27 cellular contexts compared by ENCODE assay signal in the genomic region with DNA sequence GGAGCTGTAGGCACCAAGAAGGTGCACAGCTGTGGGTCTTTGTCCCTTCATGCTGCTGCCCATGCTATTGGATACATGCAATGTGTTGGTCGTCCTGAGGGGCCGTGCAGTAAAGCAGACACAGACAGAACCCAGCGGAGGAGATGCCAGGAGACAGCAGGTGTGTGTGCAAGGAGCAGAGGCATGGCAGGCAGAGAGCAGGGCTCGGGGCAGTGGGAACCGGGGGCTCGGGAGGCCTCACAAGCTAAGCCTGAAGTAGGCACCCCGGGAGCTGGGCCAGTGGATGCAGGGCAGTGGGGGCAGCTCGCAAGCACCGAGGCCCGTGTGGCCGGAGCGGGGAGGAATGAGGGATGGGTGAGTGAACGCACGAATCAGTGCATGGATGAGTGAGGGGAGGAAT. TPM values are rescaled to one million over a fixed set of nuclear protein-coding genes. Genes with fewer than 3 reads are reported as not detected.
"Had no signal": no experiment of that assay in that cellular context is flagged by ENCODE, and none has a peak within 500 bp of the region (broad histone marks: within the 10 kb centered on the region; RNA-seq: fewer than 3 reads in every experiment).

No MANE protein-coding gene starts in this region.

- H3K27ac Mint-ChIP-seq: activated B cell treated with CpG ODN at 0.5 μM for 24 hours; activated CD4-positive, alpha-beta memory T cell treated with anti-CD3 and anti-CD28 coated beads, Interleukin-2, amount 10 ng/mL, durations not matched to agents 7 days and 5 days; activated CD8-positive, alpha-beta memory T cell treated with anti-CD3 and anti-CD28 coated beads, Interleukin-2, amount 10 ng/mL, durations not matched to agents 7 days and 5 days; activated naive CD4-positive, alpha-beta T cell treated with anti-CD3 and anti-CD28 coated beads, Interleukin-2, amount 10 ng/mL, durations not matched to agents 7 days and 5 days; activated naive CD8-positive, alpha-beta T cell treated with anti-CD3 and anti-CD28 coated beads, Interleukin-2, amount 50 U/mL, for 24 hours; activated T-helper 2 cell treated with anti-CD3 and anti-CD28 coated beads, Interferon-gamma antibody, Interleukin-2, Interleukin-4, amounts not matched to agents 10 μg/mL and 5 μg/mL and 100 μg/mL, durations not matched to agents 14 hours and 24 hours and 36 hours; memory B cell had no signal

- H3K4me2 ChIP-seq: SK-N-SH had no signal

- H3K4me3 ChIP-seq: coronary artery, mucosa of descending colon, skin epidermis, suprapubic skin, transverse colon had no signal

- H3K27me3 Mint-ChIP-seq: activated CD4-positive, alpha-beta memory T cell treated with anti-CD3 and anti-CD28 coated beads, Interleukin-2, amount 10 ng/mL, durations not matched to agents 7 days and 5 days; activated CD8-positive, alpha-beta memory T cell treated with anti-CD3 and anti-CD28 coated beads, Interleukin-2, amount 10 ng/mL, durations not matched to agents 7 days and 5 days; central memory CD8-positive, alpha-beta T cell; naive B cell; stimulated activated naive CD8-positive, alpha-beta T cell treated with anti-CD3 and anti-CD28 coated beads, Interleukin-15, amount 100 ng/mL, for 72 hours had no signal

- DNase-seq: activated B cell treated with CpG ODN at 0.5 μM for 24 hours; activated CD4-positive, alpha-beta memory T cell treated with anti-CD3 and anti-CD28 coated beads, Interleukin-2, amount 10 ng/mL, durations not matched to agents 7 days and 5 days; activated CD4-positive, alpha-beta T cell treated with anti-CD3 and anti-CD28 coated beads for 4 hours; activated CD8-positive, alpha-beta memory T cell treated with anti-CD3 and anti-CD28 coated beads, Interleukin-2, amount 10 ng/mL, durations not matched to agents 7 days and 5 days; activated naive CD4-positive, alpha-beta T cell treated with anti-CD3 and anti-CD28 coated beads, Interleukin-2, amount 10 ng/mL, durations not matched to agents 7 days and 5 days; activated naive CD8-positive, alpha-beta T cell treated with anti-CD3 and anti-CD28 coated beads, Interleukin-2, amount 50 U/mL, for 24 hours; activated T-cell treated with anti-CD3 and anti-CD28 coated beads, Interleukin-2, amount 50 U/mL, for 1 hour; anterior cingulate cortex; brain microvascular endothelial cell; erythroblast; foreskin melanocyte; naive B cell; nucleus accumbens; retina; SK-N-SH; stimulated activated CD4-positive, alpha-beta T cell treated with anti-CD3 and anti-CD28 coated beads, Interleukin-15, amount 100 ng/mL, for 24 hours; stimulated activated CD4-positive, alpha-beta T cell treated with anti-CD3 and anti-CD28 coated beads, Interleukin-2, amount 100 ng/mL, for 48 hours; stimulated activated naive CD8-positive, alpha-beta T cell treated with anti-CD3 and anti-CD28 coated beads, Interleukin-15, amount 100 ng/mL, for 72 hours; T-helper 9 cell; transverse colon had no signal

- H3K4me3 Mint-ChIP-seq: activated B cell treated with CpG ODN at 0.5 μM for 24 hours; activated CD4-positive, alpha-beta memory T cell treated with anti-CD3 and anti-CD28 coated beads, Interleukin-2, amount 10 ng/mL, durations not matched to agents 7 days and 5 days; activated CD8-positive, alpha-beta memory T cell treated with anti-CD3 and anti-CD28 coated beads, Interleukin-2, amount 10 ng/mL, durations not matched to agents 7 days and 5 days; activated naive CD4-positive, alpha-beta T cell treated with anti-CD3 and anti-CD28 coated beads, Interleukin-2, amount 10 ng/mL, durations not matched to agents 7 days and 5 days; activated naive CD8-positive, alpha-beta T cell treated with anti-CD3 and anti-CD28 coated beads, Interleukin-2, amount 50 U/mL, for 24 hours; central memory CD8-positive, alpha-beta T cell; memory B cell; naive B cell; stimulated activated naive CD8-positive, alpha-beta T cell treated with anti-CD3 and anti-CD28 coated beads, Interleukin-15, amount 100 ng/mL, for 72 hours had no signal

- H3K36me3 Mint-ChIP-seq: activated CD8-positive, alpha-beta memory T cell treated with anti-CD3 and anti-CD28 coated beads, Interleukin-2, amount 10 ng/mL, durations not matched to agents 7 days and 5 days; activated naive CD4-positive, alpha-beta T cell treated with anti-CD3 and anti-CD28 coated beads, Interleukin-2, amount 10 ng/mL, durations not matched to agents 7 days and 5 days; memory B cell; naive B cell had no signal

- H3K36me3 ChIP-seq: brain microvascular endothelial cell, suprapubic skin, transverse colon had no signal

- H3K9ac ChIP-seq: SK-N-SH had no signal

- H3K27ac ChIP-seq: brain microvascular endothelial cell had no signal

- H3K9me3 Mint-ChIP-seq: activated B cell treated with CpG ODN at 0.5 μM for 24 hours; activated CD4-positive, alpha-beta memory T cell treated with anti-CD3 and anti-CD28 coated beads, Interleukin-2, amount 10 ng/mL, durations not matched to agents 7 days and 5 days; activated naive CD4-positive, alpha-beta T cell treated with anti-CD3 and anti-CD28 coated beads, Interleukin-2, amount 10 ng/mL, durations not matched to agents 7 days and 5 days; activated naive CD8-positive, alpha-beta T cell treated with anti-CD3 and anti-CD28 coated beads, Interleukin-2, amount 50 U/mL, for 24 hours; activated T-helper 2 cell treated with anti-CD3 and anti-CD28 coated beads, Interferon-gamma antibody, Interleukin-2, Interleukin-4, amounts not matched to agents 10 μg/mL and 5 μg/mL and 100 μg/mL, durations not matched to agents 14 hours and 24 hours and 36 hours; central memory CD8-positive, alpha-beta T cell; memory B cell; naive B cell; stimulated activated naive CD8-positive, alpha-beta T cell treated with anti-CD3 and anti-CD28 coated beads, Interleukin-15, amount 100 ng/mL, for 72 hours had no signal

- H3K9me3 ChIP-seq: mucosa of descending colon, SK-N-SH, suprapubic skin, transverse colon had no signal

- ATAC-seq: activated CD8-positive, alpha-beta memory T cell treated with anti-CD3 and anti-CD28 coated beads, Interleukin-2, amount 10 ng/mL, durations not matched to agents 7 days and 5 days; activated naive CD8-positive, alpha-beta T cell treated with anti-CD3 and anti-CD28 coated beads, Interleukin-2, amount 50 U/mL, for 24 hours; mucosa of descending colon; stimulated activated naive CD8-positive, alpha-beta T cell treated with anti-CD3 and anti-CD28 coated beads, Interleukin-15, amount 100 ng/mL, for 72 hours had no signal

- H3K9me2 ChIP-seq: SK-N-SH had no signal

- H3K27me3 ChIP-seq: brain microvascular endothelial cell, suprapubic skin, transverse colon had no signal

- H3K4me1 Mint-ChIP-seq: activated B cell treated with CpG ODN at 0.5 μM for 24 hours; activated CD4-positive, alpha-beta memory T cell treated with anti-CD3 and anti-CD28 coated beads, Interleukin-2, amount 10 ng/mL, durations not matched to agents 7 days and 5 days; activated CD8-positive, alpha-beta memory T cell treated with anti-CD3 and anti-CD28 coated beads, Interleukin-2, amount 10 ng/mL, durations not matched to agents 7 days and 5 days; activated naive CD4-positive, alpha-beta T cell treated with anti-CD3 and anti-CD28 coated beads, Interleukin-2, amount 10 ng/mL, durations not matched to agents 7 days and 5 days; central memory CD8-positive, alpha-beta T cell; memory B cell had no signal

RNA-seq across cellular contexts. Expression of a gene that starts 13.2 kb away (rescaled TPM):
- total RNA-seq: activated B cell treated with CpG ODN at 0.5 μM for 24 hours; activated CD4-positive, alpha-beta memory T cell treated with anti-CD3 and anti-CD28 coated beads, Interleukin-2, amount 10 ng/mL, durations not matched to agents 7 days and 5 days; activated CD8-positive, alpha-beta memory T cell treated with anti-CD3 and anti-CD28 coated beads, Interleukin-2, amount 10 ng/mL, durations not matched to agents 7 days and 5 days had no signal
